Comparison of ENCODE assay signal across 28 cellular contexts in genomic region chr14:105119410-105120025, GRCh38. TPM values are rescaled to one million over a fixed set of nuclear protein-coding genes. Genes with fewer than 3 reads are reported as not detected.
A peak's percentile ranks its signal among the peaks of the same experiment; 100 is the strongest.
DNase-seq lines count a peak whose midpoint lies in the region; ATAC-seq and TF ChIP-seq lines count a peak whose summit lies in the region.
"Had no signal": no experiment of that assay in that cellular context is flagged by ENCODE, and none has a peak within 500 bp of the region (broad histone marks: within the 10 kb centered on the region; RNA-seq: fewer than 3 reads in every experiment).

No MANE protein-coding gene starts in this region.

- no peak for ATAC-seq in GM21576 (IDR thresholded peaks at IDR 0.05; ENCODE audit: unreplicated experiment)
- ATAC-seq: stimulated activated naive CD8-positive, alpha-beta T cell treated with anti-CD3 and anti-CD28 coated beads, Interleukin-15, Interleukin-2, amounts not matched to agents 100 U/mL and 50 U/mL, for 24 hours had no signal

- H3K27me3 Mint-ChIP-seq in MCF 10A (ENCODE audit: insufficient read depth, unreplicated experiment), result peaks cover 41% of the 10 kb centered on the region

- H3K9me3 Mint-ChIP-seq in MCF 10A (ENCODE audit: unreplicated experiment), result peaks cover 11% of the 10 kb centered on the region

- H3K36me3 ChIP-seq in breast epithelium (no peaks in the 10 kb centered on the region), OCI-LY7 (ENCODE audit: insufficient read depth, low read length) (no peaks in the 10 kb centered on the region)
- H3K36me3 ChIP-seq: Peyer's patch, SJSA1, thoracic aorta had no signal

- peaks cover 0 to 5% of the 10 kb centered on the region in 2 donors for H3K4me1 ChIP-seq in breast epithelium
- no peaks in the 10 kb centered on the region for H3K4me1 ChIP-seq in OCI-LY7 (ENCODE audit: insufficient read depth, low read length, poor library complexity, severe bottlenecking)
- H3K4me1 ChIP-seq: Peyer's patch, SJSA1 had no signal

- H3K27ac ChIP-seq in breast epithelium (peak overlapping the region; percentile 61 to 63), coronary artery (no peak overlapping the region), OCI-LY7 (ENCODE audit: low read depth, low read length, poor library complexity, severe bottlenecking) (no peak overlapping the region)
- H3K27ac ChIP-seq: Peyer's patch, SJSA1, thoracic aorta had no signal

- H3K9me3 ChIP-seq in breast epithelium (peaks cover 0 to 15% of the 10 kb centered on the region in 2 donors), OCI-LY7 (ENCODE audit: low read length) (0 out of 2 replicates have a peak, but pooled peaks cover 10% of the 10 kb centered on the region)

- no peak overlapping the region for H3K4me3 Mint-ChIP-seq in MCF 10A (ENCODE audit: unreplicated experiment)
- H3K4me3 Mint-ChIP-seq: activated naive CD8-positive, alpha-beta T cell treated with anti-CD3 and anti-CD28 coated beads for 36 hours; central memory CD8-positive, alpha-beta T cell; memory B cell had no signal

- no peak overlapping the region for H2AFZ ChIP-seq in OCI-LY7 (ENCODE audit: low read length)

- H4K20me1 ChIP-seq in OCI-LY7 (ENCODE audit: insufficient read depth, low read length), result no peaks in the 10 kb centered on the region

- CTCF ChIA-PET in MCF 10A (lab: Yijun Ruan, JAX) (interaction anchor here (1.2 kb wide), 1 partner anchor 47 kb away, joined by 4 read pairs; no protein-coding TSS in a partner anchor), OCI-LY7 (lab: Charles Lee; ENCODE audit: unreplicated experiment) (no interaction called here)

- H3K4me2 ChIP-seq in OCI-LY7 (ENCODE audit: low read length), result no peak overlapping the region

- H3K4me3 ChIP-seq in breast epithelium, result peak overlapping the region in 1 of 3 donors; percentile 40
- H3K4me3 ChIP-seq in coronary artery, result no peak overlapping the region
- H3K4me3 ChIP-seq in OCI-LY7 (ENCODE audit: low read depth, low read length, poor library complexity, severe bottlenecking), result no peak overlapping the region
- H3K4me3 ChIP-seq: Peyer's patch, SJSA1, thoracic aorta had no signal

- DNase-seq in breast epithelium (ENCODE audit: low spot score in 2 of 2), result peak; percentile 12 to 17
- DNase-seq in MCF 10A (ENCODE audit: unreplicated experiment), result no peak
- peak; percentile 41 for DNase-seq in coronary artery (ENCODE audit: low spot score)
- DNase-seq in mesenteric fat pad (ENCODE audit: low spot score), result peak; percentile 65
- peak; percentile 34 for DNase-seq in ureter (ENCODE audit: low spot score)
- no peak for DNase-seq in HT-29 (ENCODE audit: low spot score)
- DNase-seq in OCI-LY7 (ENCODE audit: low spot score), result no peak
- DNase-seq: activated CD4-positive, CD25-positive, alpha-beta regulatory T cell; activated effector memory CD4-positive, alpha-beta T cell treated with anti-CD3 and anti-CD28 coated beads, Interleukin-2, amount 50 U/mL, for 16 hours; activated naive CD8-positive, alpha-beta T cell treated with anti-CD3 and anti-CD28 coated beads for 36 hours; activated T-cell treated with anti-CD3 and anti-CD28 coated beads for 4 hours; AML-193; dermis blood vessel endothelial cell; DMS53; NCI-H1105 treated with DMSO at 0.1 percent for 48 hours; NCI-H2029; NCI-H526; Peyer's patch; stimulated activated naive CD8-positive, alpha-beta T cell treated with anti-CD3 and anti-CD28 coated beads, Interleukin-15, Interleukin-2, amounts not matched to agents 100 U/mL and 50 U/mL, for 24 hours; T-helper 1 cell had no signal

- H3K36me3 Mint-ChIP-seq in MCF 10A (ENCODE audit: insufficient read depth, unreplicated experiment), result no peaks in the 10 kb centered on the region
- H3K36me3 Mint-ChIP-seq: activated naive CD8-positive, alpha-beta T cell treated with anti-CD3 and anti-CD28 coated beads for 36 hours had no signal

- no peaks in the 10 kb centered on the region for H3K4me1 Mint-ChIP-seq in MCF 10A (ENCODE audit: insufficient read depth, unreplicated experiment)
- H3K4me1 Mint-ChIP-seq: activated naive CD8-positive, alpha-beta T cell treated with anti-CD3 and anti-CD28 coated beads for 36 hours had no signal

- no TSS peak for BruUV-seq in MCF 10A (replicated peaks; lab: Mats Ljungman, UMichigan)
- no TSS peak for BruUV-seq in OCI-LY7 (replicated peaks; lab: Mats Ljungman, UMichigan)

- H3K79me2 ChIP-seq in OCI-LY7 (ENCODE audit: insufficient read depth, low read depth, low read length), result no peaks in the 10 kb centered on the region

- intact Hi-C loops in breast epithelium (cut with DNase I; ENCODE audit: low total_unique reads), result no loop called here
- intact Hi-C loops in MCF 10A (cut with micrococcal nuclease), result no loop called here
- intact Hi-C loops in OCI-LY7 (cut with micrococcal nuclease; ENCODE audit: unreplicated experiment), result no loop called here

- TF ChIP-seq CTCF in breast epithelium (IDR thresholded peaks at IDR 0.05), result no peak
- TF ChIP-seq CTCF in MCF 10A (IDR thresholded peaks at IDR 0.05; ENCODE audit: unreplicated experiment), result no peak
- TF ChIP-seq CTCF in coronary artery (IDR thresholded peaks at IDR 0.05), result no peak
- no peak for TF ChIP-seq CTCF in OCI-LY7 (conservative IDR thresholded peaks at IDR 0.05; ENCODE audit: low read length)

- H3K27ac Mint-ChIP-seq in MCF 10A (ENCODE audit: low read depth, unreplicated experiment), result no peak overlapping the region
- H3K27ac Mint-ChIP-seq: activated naive CD8-positive, alpha-beta T cell treated with anti-CD3 and anti-CD28 coated beads for 36 hours; memory B cell had no signal

- POLR2A ChIA-PET in MCF 10A (lab: Yijun Ruan, JAX) (interaction anchor here (0.5 to 1.0 kb wide), 2 partner anchors 9 to 16 kb away, joined by 3 to 4 read pairs; no protein-coding TSS in a partner anchor), OCI-LY7 (lab: Charles Lee) (no interaction called here)

- no peaks in the 10 kb centered on the region for H3K9me2 ChIP-seq in OCI-LY7 (ENCODE audit: insufficient read depth, low read length)

- H3K27me3 ChIP-seq in breast epithelium, result no peaks in the 10 kb centered on the region
- H3K27me3 ChIP-seq: Peyer's patch had no signal

- no peak for TF ChIP-seq POLR2A in breast epithelium (IDR thresholded peaks at IDR 0.05)

RNA-seq across cellular contexts. Expression of gene JAG2, which starts 49.1 kb away (rescaled TPM):
- total RNA-seq in breast epithelium (10 to 100 TPM in 2 of 3 donors, 1 to 10 TPM in 1; 4.2 to 15.4 (median 13.1) TPM), MCF 10A (2022) (33.5 and 33.7 TPM in 2 replicates), mesenteric fat pad (25.1 TPM), ureter (42.2 TPM), OCI-LY7 (2022) (6.0 and 6.5 TPM in 2 replicates)
- 10.6 and 16.0 TPM in 2 replicates for total RNA-seq in HT-29 (2014; rRNA removed; shearing (Covaris generic))
- 4.0 and 5.0 TPM in 2 replicates for total RNA-seq in OCI-LY7 (2014; rRNA removed; shearing (Covaris generic))

RNA-seq across cellular contexts. Expression of gene GPR132, which starts 54.3 kb away (rescaled TPM):
- total RNA-seq in breast epithelium, result 1 to 10 TPM; 1.3 to 2.9 (median 1.8) TPM
- 0.42 TPM in 1 of 2 replicates, not detected in the other for total RNA-seq in MCF 10A (2022)
- total RNA-seq in mesenteric fat pad, result 4.5 TPM
- 1.5 TPM for total RNA-seq in ureter
- not detected in 2 replicates for total RNA-seq in HT-29 (2014; rRNA removed; shearing (Covaris generic))
- total RNA-seq in OCI-LY7 (2014; rRNA removed; shearing (Covaris generic)), result 0.10 and 1.0 TPM in 2 replicates
- total RNA-seq in OCI-LY7 (2022), result 1.9 and 3.0 TPM in 2 replicates
- total RNA-seq: A172, G401, M059J, SJSA1 had no signal

Comparison
In these comparisons a context has a peak if more than half of its experiments do, and no peak if none do; other contexts are left out.
1. DNase-seq: peak in breast epithelium (2 of 2), coronary artery (single experiment), mesenteric fat pad (single experiment) and ureter (single experiment); none in MCF 10A (single experiment), HT-29 (single experiment) and OCI-LY7 (single experiment).
2. H3K27ac ChIP-seq: peak in breast epithelium (2 of 2); none in coronary artery (0 of 2) and OCI-LY7 (single experiment).